Comparison of ENCODE assay signal across 8 cellular contexts in genomic region chr22:24146791-24147353, GRCh38. TPM values are rescaled to one million over a fixed set of nuclear protein-coding genes. Genes with fewer than 3 reads are reported as not detected.
DNase-seq lines count a peak whose midpoint lies in the region; ATAC-seq and TF ChIP-seq lines count a peak whose summit lies in the region.

No MANE protein-coding gene starts in this region.

- DNase-seq in NCI-H2196 (lab: John Stamatoyannopoulos, UW; ENCODE audit: unreplicated experiment): peak; percentile 13
- no peak for DNase-seq in NCI-H2196 treated with DMSO at 0.1 percent for 48 hours (lab: John Stamatoyannopoulos, UW; ENCODE audit: unreplicated experiment)
- peak in 1 of 2 donors; percentile 78 for DNase-seq in ascending aorta (ENCODE audit: low spot score in 2 of 2)
- peak in 1 of 2 donors; percentile 60 for DNase-seq in left lung
- DNase-seq in type B pancreatic cell (ENCODE audit: extremely low spot score, unreplicated experiment): no peak
- no peak for DNase-seq in activated effector memory CD4-positive, alpha-beta T cell treated with Interleukin-2 at 50 U/mL for 16 hours
- DNase-seq in AML-193 (lab: John Stamatoyannopoulos, UW): no peak
- no peak for DNase-seq in NCI-H1105 treated with DMSO at 0.1 percent for 48 hours (lab: John Stamatoyannopoulos, UW)

- H3K9me3 Mint-ChIP-seq in type B pancreatic cell: no peaks in the 10 kb centered on the region

- H3K9me3 ChIP-seq in ascending aorta (no peaks in the 10 kb centered on the region), left lung (no peaks in the 10 kb centered on the region)

- peak; percentile 36 for ATAC-seq in left lung

- intact Hi-C loops in ascending aorta (cut with DNase I): loop anchor here (1.0 to 2.0 kb wide), 2 partner anchors 11 to 40 kb away; no protein-coding TSS in a partner anchor
- intact Hi-C loops in left lung (cut with DNase I): no loop called here

- H3K4me3 ChIP-seq in ascending aorta (peak overlapping the region; percentile 10 to 18), left lung (no peak overlapping the region)

- H3K27me3 Mint-ChIP-seq in type B pancreatic cell: no peaks in the 10 kb centered on the region

- H3K4me3 Mint-ChIP-seq in type B pancreatic cell: no peak overlapping the region

- H3K4me1 ChIP-seq in ascending aorta: peaks cover 26 to 52% of the 10 kb centered on the region in 2 donors
- H3K4me1 ChIP-seq in left lung: peaks cover 49 to 60% of the 10 kb centered on the region in 2 donors

- peak overlapping the region; percentile 86 to 92 for H3K27ac ChIP-seq in ascending aorta
- H3K27ac ChIP-seq in left lung: peak overlapping the region; percentile 87 to 94

- no peak for TF ChIP-seq CTCF in ascending aorta (IDR thresholded peaks at IDR 0.05)
- TF ChIP-seq CTCF in left lung (IDR thresholded peaks at IDR 0.05): no peak
- no peak for TF ChIP-seq CTCF in type B pancreatic cell (conservative IDR thresholded peaks at IDR 0.05)

- H3K27ac Mint-ChIP-seq in type B pancreatic cell: peak overlapping the region; percentile 84

- H3K36me3 Mint-ChIP-seq in type B pancreatic cell: no peaks in the 10 kb centered on the region

- no peaks in the 10 kb centered on the region for H3K27me3 ChIP-seq in ascending aorta
- H3K27me3 ChIP-seq in left lung: no peaks in the 10 kb centered on the region

- no peaks in the 10 kb centered on the region for H3K36me3 ChIP-seq in ascending aorta
- H3K36me3 ChIP-seq in left lung: peaks cover 0 to 16% of the 10 kb centered on the region in 2 donors

- peaks cover 26% of the 10 kb centered on the region for H3K4me1 Mint-ChIP-seq in type B pancreatic cell (ENCODE audit: unreplicated experiment)

RNA-seq across cellular contexts. Expression of gene SUSD2, which starts 34.4 kb away (rescaled TPM):
- total RNA-seq in ascending aorta (51.0 TPM), left lung (100 to 1,000 TPM in 1 of 2 donors, 10 to 100 TPM in 1; 63.2 to 374 TPM), type B pancreatic cell (ENCODE audit: low replicate concordance) (3.7 and 5.6 TPM in 2 replicates)

Comparison
In these comparisons a context has a peak if more than half of its experiments do, and no peak if none do; other contexts are left out.
1. H3K4me3 ChIP-seq: peak in ascending aorta (2 of 2); none in left lung (0 of 2).